13 cellular contexts compared by ENCODE assay signal in the genomic region with DNA sequence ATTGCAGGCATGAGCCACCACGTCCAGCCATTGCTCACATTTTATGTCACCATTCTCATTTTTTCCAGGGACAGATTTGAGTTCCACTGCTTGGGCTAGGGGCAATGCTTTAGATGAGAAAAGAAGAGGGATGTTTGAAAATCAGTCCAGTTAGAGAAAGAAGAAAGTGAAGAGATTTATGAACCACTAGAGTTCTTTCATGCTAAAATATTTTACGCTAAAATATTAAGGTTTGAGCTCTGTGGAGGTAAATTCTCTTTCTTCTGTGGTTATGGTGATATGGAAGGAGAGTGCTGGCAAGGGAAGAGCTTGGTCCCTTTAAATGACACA. TPM values are rescaled to one million over a fixed set of nuclear protein-coding genes. Genes with fewer than 3 reads are reported as not detected.
DNase-seq lines count a peak whose midpoint lies in the region; ATAC-seq and TF ChIP-seq lines count a peak whose summit lies in the region.
"Had no signal": no experiment of that assay in that cellular context is flagged by ENCODE, and none has a peak within 500 bp of the region (broad histone marks: within the 10 kb centered on the region; RNA-seq: fewer than 3 reads in every experiment).

No MANE protein-coding gene starts in this region.

- H3K27ac ChIP-seq in HL-60 (replicated peaks) (no peak overlapping the region), layer of hippocampus (ENCODE audit: low read depth, low read length) (peak overlapping the region; percentile 60)

- no peaks in the 10 kb centered on the region for H3K27me3 Mint-ChIP-seq in MCF 10A (ENCODE audit: insufficient read depth, unreplicated experiment)
- H3K27me3 Mint-ChIP-seq: activated naive CD8-positive, alpha-beta T cell treated with anti-CD3 and anti-CD28 coated beads for 36 hours had no signal

- no peak overlapping the region for H3K4me3 Mint-ChIP-seq in MCF 10A (ENCODE audit: unreplicated experiment)
- H3K4me3 Mint-ChIP-seq in stimulated activated effector memory CD8-positive, alpha-beta T cell treated with anti-CD3 and anti-CD28 coated beads, Interleukin-12 subunit alpha, Interleukin-12 subunit beta, amount 100 ng/mL, for 72 hours = peak overlapping the region; percentile 41
- H3K4me3 Mint-ChIP-seq: activated naive CD8-positive, alpha-beta T cell treated with anti-CD3 and anti-CD28 coated beads for 36 hours had no signal

- no peaks in the 10 kb centered on the region for H3K36me3 Mint-ChIP-seq in MCF 10A (ENCODE audit: insufficient read depth, unreplicated experiment)
- no peaks in the 10 kb centered on the region for H3K36me3 Mint-ChIP-seq in stimulated activated effector memory CD8-positive, alpha-beta T cell treated with anti-CD3 and anti-CD28 coated beads, Interleukin-12 subunit alpha, Interleukin-12 subunit beta, amount 100 ng/mL, for 72 hours
- H3K36me3 Mint-ChIP-seq: activated naive CD8-positive, alpha-beta T cell treated with anti-CD3 and anti-CD28 coated beads for 36 hours had no signal

- no peak for ATAC-seq in stimulated activated effector memory CD8-positive, alpha-beta T cell treated with anti-CD3 and anti-CD28 coated beads, Interleukin-12 subunit alpha, Interleukin-12 subunit beta, amount 100 ng/mL, for 72 hours
- ATAC-seq in HG02970 (IDR thresholded peaks at IDR 0.05; ENCODE audit: low FRiP score, unreplicated experiment) = no peak
- ATAC-seq: activated CD4-positive, CD25-positive, alpha-beta regulatory T cell treated with anti-CD3 and anti-CD28 coated beads, Interleukin-2, amount 50 U/mL, for 24 hours had no signal

- H3K4me1 Mint-ChIP-seq in MCF 10A (ENCODE audit: insufficient read depth, unreplicated experiment) = peaks cover 9% of the 10 kb centered on the region
- H3K4me1 Mint-ChIP-seq in stimulated activated effector memory CD8-positive, alpha-beta T cell treated with anti-CD3 and anti-CD28 coated beads, Interleukin-12 subunit alpha, Interleukin-12 subunit beta, amount 100 ng/mL, for 72 hours = peaks cover 8% of the 10 kb centered on the region

- H3K27me3 ChIP-seq in HL-60 (ENCODE audit: insufficient read depth, poor library complexity, severe bottlenecking) = no peaks in the 10 kb centered on the region
- H3K27me3 ChIP-seq in layer of hippocampus (ENCODE audit: control insufficient read depth, insufficient read depth, low read length) = no peaks in the 10 kb centered on the region

- DNase-seq in HL-60 (ENCODE audit: low read depth in 1 of 2, low spot score in 1 of 2) (no peak), MCF 10A (ENCODE audit: unreplicated experiment) (no peak), AML-193 (lab: John Stamatoyannopoulos, UW) (no peak), GM20000 (ENCODE audit: low spot score) (no peak)
- DNase-seq in stimulated activated effector memory CD8-positive, alpha-beta T cell treated with anti-CD3 and anti-CD28 coated beads, Interleukin-12 subunit alpha, Interleukin-12 subunit beta, amount 100 ng/mL, for 72 hours (ENCODE audit: low spot score in 2 of 2) = no peak
- DNase-seq in activated T-cell treated with anti-CD3 and anti-CD28 coated beads, Interleukin-2, amount 50 U/mL, for 48 hours = no peak
- DNase-seq: erythroblast; NCI-H1105; stimulated activated CD4-positive, alpha-beta T cell treated with anti-CD3 and anti-CD28 coated beads, Interleukin-2, amount 100 ng/mL, for 48 hours had no signal

- TF ChIP-seq CTCF in HL-60 (IDR thresholded peaks at IDR 0.05; ENCODE audit: insufficient read depth, low read length) (no peak), MCF 10A (IDR thresholded peaks at IDR 0.05; ENCODE audit: unreplicated experiment) (no peak), GM20000 (IDR thresholded peaks at IDR 0.05; ENCODE audit: extremely low read depth, missing control alignments) (no peak)

- intact Hi-C loops in MCF 10A (cut with micrococcal nuclease) = no loop called here

- H3K9me3 Mint-ChIP-seq in MCF 10A (ENCODE audit: unreplicated experiment) = no peaks in the 10 kb centered on the region
- no peaks in the 10 kb centered on the region for H3K9me3 Mint-ChIP-seq in stimulated activated effector memory CD8-positive, alpha-beta T cell treated with anti-CD3 and anti-CD28 coated beads, Interleukin-12 subunit alpha, Interleukin-12 subunit beta, amount 100 ng/mL, for 72 hours
- H3K9me3 Mint-ChIP-seq: activated naive CD8-positive, alpha-beta T cell treated with anti-CD3 and anti-CD28 coated beads for 36 hours had no signal

- peak overlapping the region; percentile 18 for H3K27ac Mint-ChIP-seq in MCF 10A (ENCODE audit: low read depth, unreplicated experiment)
- H3K27ac Mint-ChIP-seq in stimulated activated effector memory CD8-positive, alpha-beta T cell treated with anti-CD3 and anti-CD28 coated beads, Interleukin-12 subunit alpha, Interleukin-12 subunit beta, amount 100 ng/mL, for 72 hours = peak overlapping the region; percentile 9
- H3K27ac Mint-ChIP-seq: activated naive CD8-positive, alpha-beta T cell treated with anti-CD3 and anti-CD28 coated beads for 36 hours had no signal

- CTCF ChIA-PET in MCF 10A (lab: Yijun Ruan, JAX) = interaction anchor here (0.8 to 2.5 kb wide), 2 partner anchors 22 to 30 kb away, joined by 3 to 11 read pairs; no protein-coding TSS in a partner anchor

- POLR2A ChIA-PET in MCF 10A (lab: Yijun Ruan, JAX) = interaction anchor here (0.7 to 1.7 kb wide), 4 partner anchors 15 to 353 kb away, joined by 3 to 4 read pairs (median 3); partner anchors contain the start of gene FAM177A1

- peak overlapping the region; percentile 53 for H3K4me3 ChIP-seq in HL-60 (replicated peaks; ENCODE audit: insufficient read depth, low read length)

- no TSS peak for BruUV-seq in MCF 10A (replicated peaks; lab: Mats Ljungman, UMichigan)

RNA-seq across cellular contexts. Expression of gene CFL2, which starts 21.5 kb away (rescaled TPM):
- 39.7 and 53.7 TPM in 2 replicates for total RNA-seq in MCF 10A (2022)
